Comparison of ENCODE assay signal across 1 cellular context in the genomic region with DNA sequence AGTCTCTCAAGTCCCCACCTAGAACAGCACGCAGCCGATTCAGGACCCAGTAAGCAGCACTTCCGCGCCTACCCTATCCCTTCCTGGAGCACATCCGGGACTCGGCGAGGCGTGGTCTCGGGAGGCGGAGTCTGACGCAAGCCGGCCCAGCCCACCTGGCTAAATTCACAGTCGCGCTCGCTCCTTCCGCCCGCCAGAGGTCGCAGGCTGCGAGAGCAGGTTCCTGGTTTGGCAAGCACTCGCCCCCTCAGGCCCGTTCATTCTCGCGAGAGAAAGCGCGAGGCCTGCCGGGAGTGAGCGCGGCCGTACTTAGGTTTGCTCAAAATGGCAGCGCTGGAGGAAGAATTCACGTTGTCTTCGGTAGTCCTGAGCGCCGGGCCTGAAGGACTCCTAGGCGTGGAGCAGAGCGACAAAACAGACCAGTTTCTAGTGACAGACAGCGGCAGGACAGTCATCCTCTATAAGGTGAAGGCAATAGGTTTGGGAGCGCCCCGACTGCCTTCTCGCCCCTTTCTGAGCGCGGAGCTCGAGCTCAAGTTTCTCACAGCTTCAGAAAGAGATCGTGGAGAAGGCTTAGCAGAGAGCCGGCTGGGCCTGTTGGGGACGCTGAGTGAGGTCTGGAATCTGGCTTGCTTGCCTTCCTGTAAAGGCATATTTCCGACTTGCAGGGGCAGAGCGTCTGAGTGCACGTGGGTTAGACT.
TF ChIP-seq lines count a peak whose summit lies in the region.

TSS of gene NOL11 (plus strand) at position 313 of the 701 bp plus-strand sequence. CDS start at position 325, 12 bp downstream.

TF ChIP-seq in HCT116, 20 proteins besides CTCF, POLR2A, EP300 and RAD21 (continued from another document):
- TF ChIP-seq REST (IDR thresholded peaks at IDR 0.05; ENCODE audit: low read depth), result no peak
- TF ChIP-seq EZH2 (IDR thresholded peaks at IDR 0.05), result no peak
- TF ChIP-seq TCF7L2 (IDR thresholded peaks at IDR 0.05; ENCODE audit: borderline replicate concordance, extremely low read depth, insufficient read depth, insufficient read length), result peak; percentile 40
- peak; percentile 94 for TF ChIP-seq SIN3A (IDR thresholded peaks at IDR 0.05; ENCODE audit: low read depth)
- TF ChIP-seq ELF1 (IDR thresholded peaks at IDR 0.05; ENCODE audit: borderline replicate concordance, low read depth), result peak; percentile 94
- TF ChIP-seq JUND (IDR thresholded peaks at IDR 0.05), result peak; percentile 16; the same call in 1 of the 2 replicates
- peak; percentile 98 for TF ChIP-seq CBX3 (IDR thresholded peaks at IDR 0.05; ENCODE audit: low read depth)
- TF ChIP-seq, protein P1, sequence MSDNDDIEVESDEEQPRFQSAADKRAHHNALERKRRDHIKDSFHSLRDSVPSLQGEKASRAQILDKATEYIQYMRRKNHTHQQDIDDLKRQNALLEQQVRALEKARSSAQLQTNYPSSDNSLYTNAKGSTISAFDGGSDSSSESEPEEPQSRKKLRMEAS (IDR thresholded peaks at IDR 0.05), result peak; percentile 93
- peak; percentile 98 for TF ChIP-seq YY1 (IDR thresholded peaks at IDR 0.05; ENCODE audit: extremely low read depth, insufficient replicate concordance, low read depth, low read length)
- peak; percentile 99 for TF ChIP-seq EGR1 (IDR thresholded peaks at IDR 0.05; ENCODE audit: low read depth)
- TF ChIP-seq EZH2phosphoT487 (IDR thresholded peaks at IDR 0.05; ENCODE audit: borderline replicate concordance), result no peak
- TF ChIP-seq, protein P2, sequence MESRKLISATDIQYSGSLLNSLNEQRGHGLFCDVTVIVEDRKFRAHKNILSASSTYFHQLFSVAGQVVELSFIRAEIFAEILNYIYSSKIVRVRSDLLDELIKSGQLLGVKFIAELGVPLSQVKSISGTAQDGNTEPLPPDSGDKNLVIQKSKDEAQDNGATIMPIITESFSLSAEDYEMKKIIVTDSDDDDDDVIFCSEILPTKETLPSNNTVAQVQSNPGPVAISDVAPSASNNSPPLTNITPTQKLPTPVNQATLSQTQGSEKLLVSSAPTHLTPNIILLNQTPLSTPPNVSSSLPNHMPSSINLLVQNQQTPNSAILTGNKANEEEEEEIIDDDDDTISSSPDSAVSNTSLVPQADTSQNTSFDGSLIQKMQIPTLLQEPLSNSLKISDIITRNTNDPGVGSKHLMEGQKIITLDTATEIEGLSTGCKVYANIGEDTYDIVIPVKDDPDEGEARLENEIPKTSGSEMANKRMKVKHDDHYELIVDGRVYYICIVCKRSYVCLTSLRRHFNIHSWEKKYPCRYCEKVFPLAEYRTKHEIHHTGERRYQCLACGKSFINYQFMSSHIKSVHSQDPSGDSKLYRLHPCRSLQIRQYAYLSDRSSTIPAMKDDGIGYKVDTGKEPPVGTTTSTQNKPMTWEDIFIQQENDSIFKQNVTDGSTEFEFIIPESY (IDR thresholded peaks at IDR 0.05; ENCODE audit: extremely low read depth, insufficient replicate concordance, low read length), result peak; percentile 99
- TF ChIP-seq SP1 (IDR thresholded peaks at IDR 0.05; ENCODE audit: low read depth), result peak; percentile 89
- TF ChIP-seq POLR2AphosphoS5 (IDR thresholded peaks at IDR 0.05; ENCODE audit: low read depth, low read length), result peak; percentile 99
- TF ChIP-seq ZNF274 (IDR thresholded peaks at IDR 0.05; ENCODE audit: low read depth, low read length), result no peak
- no peak for TF ChIP-seq FOSL1 (IDR thresholded peaks at IDR 0.05; ENCODE audit: low read depth)
- peak; percentile 90 for TF ChIP-seq CEBPB (IDR thresholded peaks at IDR 0.05; ENCODE audit: low read depth)
- peak; percentile 64; the same call in 1 of the 2 replicates for TF ChIP-seq ZFX (IDR thresholded peaks at IDR 0.05)
TF ChIP-seq in HCT116: peak in this region for 14.
